8 cellular contexts compared by ENCODE assay signal in genomic region chr3:122299872-122300460, GRCh38. TPM values are rescaled to one million over a fixed set of nuclear protein-coding genes. Genes with fewer than 3 reads are reported as not detected.
A peak's percentile ranks its signal among the peaks of the same experiment; 100 is the strongest.
DNase-seq lines count a peak whose midpoint lies in the region; ATAC-seq, FAIRE-seq and TF ChIP-seq lines count a peak whose summit lies in the region.

No MANE protein-coding gene starts in this region.

- ATAC-seq in GM21717 (IDR thresholded peaks at IDR 0.05; ENCODE audit: unreplicated experiment) (no peak), esophagus mucosa (no peak)

- H3K27me3 ChIP-seq in SJCRH30 (no peaks in the 10 kb centered on the region), small intestine (ENCODE audit: control insufficient read depth in 2 of 2, insufficient read depth in 2 of 2, low read length in 2 of 2) (no peaks in the 10 kb centered on the region)

- no peak overlapping the region for H3K27ac ChIP-seq in SJCRH30
- H3K27ac ChIP-seq in small intestine (ENCODE audit: low read depth in 1 of 2, low read length in 1 of 2) = no peak overlapping the region

- no peak overlapping the region for H3K27ac Mint-ChIP-seq in endothelial cell (ENCODE audit: unreplicated experiment)

- H3K9me3 ChIP-seq in SJCRH30 (replicated peaks) (no peaks in the 10 kb centered on the region), small intestine (ENCODE audit: control insufficient read depth, low read depth) (no peaks in the 10 kb centered on the region)

- no peak overlapping the region for H3K4me3 ChIP-seq in AG09309 (ENCODE audit: control insufficient read depth, low read depth, low read length)
- H3K4me3 ChIP-seq in SJCRH30 = no peak overlapping the region
- no peak overlapping the region for H3K4me3 ChIP-seq in small intestine (ENCODE audit: low read depth in 1 of 2, low read length in 2 of 2)

- no peak for DNase-seq in AG09309 (ENCODE audit: low read depth)
- DNase-seq in SJCRH30 = peak; percentile 20 to 70
- peak; percentile 17 for DNase-seq in endothelial cell (ENCODE audit: low spot score)
- peak; percentile 50 for DNase-seq in small intestine
- DNase-seq in 8988T = no peak

- TF ChIP-seq CTCF in AG09309 (IDR thresholded peaks at IDR 0.05; ENCODE audit: control insufficient read depth, insufficient read depth, low read depth, low read length, missing control alignments) (peak; percentile 33), GM12874 (IDR thresholded peaks at IDR 0.05; ENCODE audit: insufficient read depth, low read depth, low read length) (peak; percentile 53; the same call in 1 of the 2 replicates), endothelial cell (IDR thresholded peaks at IDR 0.05; ENCODE audit: unreplicated experiment) (peak; percentile 71)

- H3K4me1 ChIP-seq in SJCRH30 (no peaks in the 10 kb centered on the region), small intestine (ENCODE audit: control insufficient read depth in 2 of 2, insufficient read depth in 1 of 2, low read depth in 1 of 2, low read length in 1 of 2) (no peaks in the 10 kb centered on the region)

- H3K36me3 Mint-ChIP-seq in endothelial cell (ENCODE audit: low read depth, unreplicated experiment) = no peaks in the 10 kb centered on the region

- no peak overlapping the region for H3K4me3 Mint-ChIP-seq in endothelial cell (ENCODE audit: unreplicated experiment)

- no peaks in the 10 kb centered on the region for H3K36me3 ChIP-seq in SJCRH30
- H3K36me3 ChIP-seq in small intestine (ENCODE audit: control insufficient read depth in 2 of 2, insufficient read depth in 2 of 2, low read length in 2 of 2) = no peaks in the 10 kb centered on the region

- H3K27me3 Mint-ChIP-seq in endothelial cell (ENCODE audit: unreplicated experiment) = no peaks in the 10 kb centered on the region

- 86 to 90% (median 88%) methylated on average over 12 of the region's 12 CpGs for WGBS in small intestine, 3 donors

- H3K4me1 Mint-ChIP-seq in endothelial cell (ENCODE audit: unreplicated experiment) = no peaks in the 10 kb centered on the region

- peak; percentile 98 for FAIRE-seq in small intestine (lab: Jason Lieb, UNC)

- no peaks in the 10 kb centered on the region for H3K9me3 Mint-ChIP-seq in endothelial cell (ENCODE audit: unreplicated experiment)

RNA-seq across cellular contexts. Expression of gene CSTA, which starts 25.1 kb away (rescaled TPM):
- not detected in 2 replicates for total RNA-seq in SJCRH30 (2014; rRNA removed; shearing (Covaris generic))
- not detected for total RNA-seq in endothelial cell (ENCODE audit: unreplicated experiment)
- polyA plus RNA-seq in small intestine = 10 to 100 TPM in 1 of 3 donors, 1 to 10 TPM in 2; 4.5 to 10.8 (median 6.8) TPM
- 2,321 TPM for total RNA-seq in esophagus mucosa

Comparison
In these comparisons a context has a peak if more than half of its experiments do, and no peak if none do; other contexts are left out.
1. DNase-seq: peak in SJCRH30 (2 of 2), endothelial cell (single experiment) and small intestine (single experiment); none in AG09309 (single experiment) and 8988T (single experiment).
2. RNA of gene CSTA, which starts 25.1 kb away (total RNA-seq): 2,321 TPM in esophagus mucosa (single experiment); not detected in endothelial cell (single experiment) and not detected in SJCRH30; every median in the first group is over 1,000 times any median in the second.
3. Peak in every context shown above with its lines, with median percentiles within 50 percentile points of each other: CTCF ChIP-seq.